8 cellular contexts compared by ENCODE assay signal in genomic region chr10:31770307-31770902, GRCh38.
A peak's percentile ranks its signal among the peaks of the same experiment; 100 is the strongest.
DNase-seq lines count a peak whose midpoint lies in the region; ATAC-seq, FAIRE-seq and TF ChIP-seq lines count a peak whose summit lies in the region.

No MANE protein-coding gene starts in this region.

- H3K36me3 ChIP-seq in ascending aorta (no peaks in the 10 kb centered on the region), kidney (ENCODE audit: control insufficient read depth in 1 of 2, insufficient read depth in 2 of 2, low read length in 2 of 2) (no peaks in the 10 kb centered on the region)

- H3K4me1 ChIP-seq in ascending aorta (peaks cover 0 to 5% of the 10 kb centered on the region in 2 donors), kidney (ENCODE audit: control insufficient read depth in 1 of 2, insufficient read depth in 1 of 2, low read depth in 1 of 2, low read length in 2 of 2) (no peaks in the 10 kb centered on the region)

- no peaks in the 10 kb centered on the region for H3K9me3 ChIP-seq in ascending aorta
- no peaks in the 10 kb centered on the region for H3K9me3 ChIP-seq in kidney (ENCODE audit: control insufficient read depth in 1 of 2, low read length in 2 of 2)

- H3K27me3 ChIP-seq in ascending aorta: no peaks in the 10 kb centered on the region

- intact Hi-C loops in ascending aorta (cut with DNase I): no loop called here
- intact Hi-C loops in kidney (cut with DNase I): no loop called here

- H3K4me3 ChIP-seq in ascending aorta: no peak overlapping the region
- no peak overlapping the region for H3K4me3 ChIP-seq in kidney (ENCODE audit: low read length in 2 of 2)

- no peak for TF ChIP-seq POLR2A in GM12891 (IDR thresholded peaks at IDR 0.05; ENCODE audit: low read depth, low read length)

- H3K9ac ChIP-seq in kidney (ENCODE audit: low read length in 2 of 2): no peak overlapping the region

- TF ChIP-seq CTCF in ascending aorta (IDR thresholded peaks at IDR 0.05) (peak; percentile 50 to 57 (median 51)), kidney (IDR thresholded peaks at IDR 0.05; ENCODE audit: borderline replicate concordance, extremely low read depth, insufficient read depth) (peak; percentile 78)

- no peak overlapping the region for H3K27ac ChIP-seq in ascending aorta
- no peak overlapping the region for H3K27ac ChIP-seq in kidney (ENCODE audit: low read depth in 2 of 2, low read length in 2 of 2)

- FAIRE-seq in GM12891 (lab: Jason Lieb, UNC): peak; percentile 26
- FAIRE-seq in kidney (lab: Jason Lieb, UNC): no peak

- DNase-seq in GM12891 (ENCODE audit: insufficient read length, low spot score) (peak; percentile 59), ascending aorta (ENCODE audit: low spot score in 2 of 2) (peak in 1 of 2 donors; percentile 65), kidney (no peak), NCI-H2171 (lab: John Stamatoyannopoulos, UW) (no peak)
- peak; percentile 24 to 28 for DNase-seq in stimulated activated CD8-positive, alpha-beta memory T cell treated with anti-CD3 and anti-CD28 coated beads, Interleukin-4, amount 100 ng/mL, for 1 hour (ENCODE audit: low read depth in 2 of 2, low spot score in 1 of 2)

- peak; percentile 70 for ATAC-seq in HG02610 (IDR thresholded peaks at IDR 0.05; ENCODE audit: unreplicated experiment)
- peak; percentile 44; the same call in 2 of the 3 replicates for ATAC-seq in SK-N-SH treated with all-trans-retinoic acid at 6 μM for 48 hours
- ATAC-seq in HG02588 (IDR thresholded peaks at IDR 0.05; ENCODE audit: unreplicated experiment): no peak

TF ChIP-seq in GM12891, 5 proteins besides CTCF, POLR2A, EP300 and RAD21:
- no peak for TF ChIP-seq POU2F2 (IDR thresholded peaks at IDR 0.05; ENCODE audit: low read depth, low read length)
- TF ChIP-seq POLR2AphosphoS5 (IDR thresholded peaks at IDR 0.05; ENCODE audit: low read depth, low read length): no peak
- TF ChIP-seq TAF1 (IDR thresholded peaks at IDR 0.05; ENCODE audit: low read depth, low read length): no peak
- TF ChIP-seq SPI1 (IDR thresholded peaks at IDR 0.05; ENCODE audit: low read depth, low read length): no peak
- TF ChIP-seq PAX5 (IDR thresholded peaks at IDR 0.05; ENCODE audit: insufficient read depth, low read length, severe bottlenecking): no peak

TF ChIP-seq in SK-N-SH treated with all-trans-retinoic acid at 6 μM for 48 hours, 23 proteins besides CTCF, POLR2A, EP300 and RAD21:
- TF ChIP-seq ZC3H10 (CRISPR knock-in tag; IDR thresholded peaks at IDR 0.05): no peak
- no peak for TF ChIP-seq BACH2 (CRISPR knock-in tag; IDR thresholded peaks at IDR 0.05; ENCODE audit: borderline replicate concordance)
- TF ChIP-seq ZNF565 (CRISPR knock-in tag; conservative IDR thresholded peaks at IDR 0.05; ENCODE audit: low read depth): no peak
TF ChIP-seq in SK-N-SH treated with all-trans-retinoic acid at 6 μM for 48 hours: peak in this region for 0.

Comparison
In these comparisons a context has a peak if more than half of its experiments do, and no peak if none do; other contexts are left out.
1. DNase-seq: peak in GM12891 (single experiment) and stimulated activated CD8-positive, alpha-beta memory T cell treated with anti-CD3 and anti-CD28 coated beads, Interleukin-4, amount 100 ng/mL, for 1 hour (2 of 2); none in kidney (single experiment) and NCI-H2171 (single experiment).